In the genomic region with DNA sequence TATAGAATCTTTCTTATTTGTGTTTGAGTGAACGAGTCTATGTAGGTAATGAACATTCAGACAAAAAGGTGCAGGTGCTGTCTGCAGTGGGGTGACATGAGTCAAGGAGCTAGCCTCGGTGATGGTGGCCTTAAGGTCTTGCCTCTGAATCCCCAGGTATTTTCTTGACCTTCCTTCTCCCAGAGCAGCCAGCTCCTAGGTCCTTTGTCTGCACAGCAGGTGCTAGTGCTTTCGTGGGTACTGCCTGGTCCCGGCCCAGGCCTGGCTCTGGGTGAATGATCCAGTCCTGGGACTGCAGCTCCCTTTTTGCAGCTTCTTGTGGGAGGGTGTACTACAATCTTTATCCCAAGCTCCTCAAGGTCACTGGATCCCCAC, we compare ENCODE assay signal across 1 cellular context.
TF ChIP-seq lines count a peak whose summit lies in the region.

No MANE protein-coding gene starts in this region.

TF ChIP-seq in H1, 55 proteins besides CTCF, POLR2A, EP300 and RAD21:
- TF ChIP-seq BACH1 (IDR thresholded peaks at IDR 0.05; ENCODE audit: low read length) = no peak
- TF ChIP-seq, protein P1, sequence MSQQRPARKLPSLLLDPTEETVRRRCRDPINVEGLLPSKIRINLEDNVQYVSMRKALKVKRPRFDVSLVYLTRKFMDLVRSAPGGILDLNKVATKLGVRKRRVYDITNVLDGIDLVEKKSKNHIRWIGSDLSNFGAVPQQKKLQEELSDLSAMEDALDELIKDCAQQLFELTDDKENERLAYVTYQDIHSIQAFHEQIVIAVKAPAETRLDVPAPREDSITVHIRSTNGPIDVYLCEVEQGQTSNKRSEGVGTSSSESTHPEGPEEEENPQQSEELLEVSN (IDR thresholded peaks at IDR 0.05) = no peak
- no peak for TF ChIP-seq SUZ12 (IDR thresholded peaks at IDR 0.05; ENCODE audit: low read length)
- no peak for TF ChIP-seq TCF12 (IDR thresholded peaks at IDR 0.05; ENCODE audit: low read depth, low read length)
- no peak for TF ChIP-seq RNF2 (IDR thresholded peaks at IDR 0.05; ENCODE audit: borderline replicate concordance, low read depth, low read length, missing control alignments, poor library complexity, severe bottlenecking)
- no peak for TF ChIP-seq TEAD4 (IDR thresholded peaks at IDR 0.05; ENCODE audit: low read depth, low read length)
- no peak for TF ChIP-seq RBBP5 (IDR thresholded peaks at IDR 0.05; ENCODE audit: borderline replicate concordance, low read depth, low read length)
- no peak for TF ChIP-seq SRF (IDR thresholded peaks at IDR 0.05; ENCODE audit: low read depth, low read length)
- no peak for TF ChIP-seq BRCA1 (IDR thresholded peaks at IDR 0.05; ENCODE audit: low read depth, low read length)
- TF ChIP-seq JUN (IDR thresholded peaks at IDR 0.05; ENCODE audit: low read depth, low read length) = no peak
- TF ChIP-seq, protein P2, sequence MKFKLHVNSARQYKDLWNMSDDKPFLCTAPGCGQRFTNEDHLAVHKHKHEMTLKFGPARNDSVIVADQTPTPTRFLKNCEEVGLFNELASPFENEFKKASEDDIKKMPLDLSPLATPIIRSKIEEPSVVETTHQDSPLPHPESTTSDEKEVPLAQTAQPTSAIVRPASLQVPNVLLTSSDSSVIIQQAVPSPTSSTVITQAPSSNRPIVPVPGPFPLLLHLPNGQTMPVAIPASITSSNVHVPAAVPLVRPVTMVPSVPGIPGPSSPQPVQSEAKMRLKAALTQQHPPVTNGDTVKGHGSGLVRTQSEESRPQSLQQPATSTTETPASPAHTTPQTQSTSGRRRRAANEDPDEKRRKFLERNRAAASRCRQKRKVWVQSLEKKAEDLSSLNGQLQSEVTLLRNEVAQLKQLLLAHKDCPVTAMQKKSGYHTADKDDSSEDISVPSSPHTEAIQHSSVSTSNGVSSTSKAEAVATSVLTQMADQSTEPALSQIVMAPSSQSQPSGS (IDR thresholded peaks at IDR 0.05; ENCODE audit: low read length) = no peak
- no peak for TF ChIP-seq GABPA (IDR thresholded peaks at IDR 0.05; ENCODE audit: borderline replicate concordance, insufficient read depth, low read length)
- TF ChIP-seq ZNF274 (IDR thresholded peaks at IDR 0.05; ENCODE audit: borderline replicate concordance, extremely low read depth, low read length) = no peak
- no peak for TF ChIP-seq POLR2AphosphoS5 (IDR thresholded peaks at IDR 0.05; ENCODE audit: low read depth, low read length)
- no peak for TF ChIP-seq SP2 (IDR thresholded peaks at IDR 0.05; ENCODE audit: low read length)
